Comparison of ENCODE assay signal across 1 cellular context in the genomic region with DNA sequence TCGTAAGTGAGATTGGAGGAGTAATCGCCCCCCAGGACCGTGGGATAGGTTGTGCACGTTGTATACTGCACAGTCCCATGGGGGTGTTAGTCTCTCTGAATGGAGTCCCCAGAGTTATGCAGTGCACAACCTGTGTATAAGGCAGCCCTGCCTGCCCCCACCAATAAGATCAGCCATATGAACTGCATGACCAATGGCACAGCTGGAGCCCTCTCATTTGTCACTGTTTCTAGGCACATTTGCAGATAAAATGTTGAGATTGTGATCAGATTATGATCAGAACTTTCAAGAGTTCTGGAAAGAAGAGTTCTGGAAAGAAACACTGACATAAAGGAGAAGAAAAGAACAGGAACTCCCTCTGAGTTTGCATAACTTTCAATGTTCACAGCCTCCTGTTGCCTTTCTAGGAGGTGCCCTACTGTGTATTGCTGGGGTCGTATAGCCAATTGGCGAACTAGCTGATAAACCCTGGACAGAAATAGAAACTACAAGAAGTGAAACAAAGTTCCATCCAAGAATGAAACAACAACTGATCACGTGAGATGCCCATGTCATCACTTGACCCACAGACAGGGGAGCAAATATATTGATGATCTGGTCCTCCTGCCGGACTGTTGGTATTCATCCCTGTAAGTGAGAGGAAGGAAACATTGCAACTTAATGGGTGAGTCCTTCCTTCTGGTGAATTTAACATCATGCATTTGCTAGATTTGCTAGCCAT.
A peak's percentile ranks its signal among the peaks of the same experiment; 100 is the strongest.
TF ChIP-seq lines count a peak whose summit lies in the region.

No MANE protein-coding gene starts in this region.

TF ChIP-seq in GM12878, 131 proteins besides CTCF, POLR2A, EP300 and RAD21 (continued from another document and continues in another):
- TF ChIP-seq, protein P1, sequence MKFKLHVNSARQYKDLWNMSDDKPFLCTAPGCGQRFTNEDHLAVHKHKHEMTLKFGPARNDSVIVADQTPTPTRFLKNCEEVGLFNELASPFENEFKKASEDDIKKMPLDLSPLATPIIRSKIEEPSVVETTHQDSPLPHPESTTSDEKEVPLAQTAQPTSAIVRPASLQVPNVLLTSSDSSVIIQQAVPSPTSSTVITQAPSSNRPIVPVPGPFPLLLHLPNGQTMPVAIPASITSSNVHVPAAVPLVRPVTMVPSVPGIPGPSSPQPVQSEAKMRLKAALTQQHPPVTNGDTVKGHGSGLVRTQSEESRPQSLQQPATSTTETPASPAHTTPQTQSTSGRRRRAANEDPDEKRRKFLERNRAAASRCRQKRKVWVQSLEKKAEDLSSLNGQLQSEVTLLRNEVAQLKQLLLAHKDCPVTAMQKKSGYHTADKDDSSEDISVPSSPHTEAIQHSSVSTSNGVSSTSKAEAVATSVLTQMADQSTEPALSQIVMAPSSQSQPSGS (IDR thresholded peaks at IDR 0.05; ENCODE audit: low read length), result no peak
- TF ChIP-seq CREM (IDR thresholded peaks at IDR 0.05; ENCODE audit: low read depth) (peak; percentile 92), RUNX3 (IDR thresholded peaks at IDR 0.05; ENCODE audit: low read length) (no peak), KLF5 (IDR thresholded peaks at IDR 0.05; ENCODE audit: partially characterized antibody) (no peak), CHD2 (IDR thresholded peaks at IDR 0.05; ENCODE audit: borderline replicate concordance, low read depth, low read length) (peak; percentile 44; the same call in 1 of the 2 replicates), ZSCAN29 (IDR thresholded peaks at IDR 0.05) (no peak), STAT3 (IDR thresholded peaks at IDR 0.05; ENCODE audit: low read depth, low read length) (no peak), CBX5 (IDR thresholded peaks at IDR 0.05; ENCODE audit: low read depth) (no peak), TBL1XR1 (IDR thresholded peaks at IDR 0.05; ENCODE audit: low read depth, low read length) (no peak), NBN (IDR thresholded peaks at IDR 0.05) (peak; percentile 53; the same call in 1 of the 2 replicates), SIN3A (IDR thresholded peaks at IDR 0.05; ENCODE audit: low read depth, low read length) (no peak), SMARCA5 (IDR thresholded peaks at IDR 0.05) (no peak), IRF4 (IDR thresholded peaks at IDR 0.05; ENCODE audit: low read depth, low read length) (no peak), FOS (IDR thresholded peaks at IDR 0.05; ENCODE audit: borderline replicate concordance, extremely low read depth, insufficient read length) (peak; percentile 63), RCOR1 (conservative IDR thresholded peaks at IDR 0.05; ENCODE audit: low read depth, low read length) (no peak), PAX8 (IDR thresholded peaks at IDR 0.05) (no peak), LARP7 (IDR thresholded peaks at IDR 0.05) (no peak), RELA (IDR thresholded peaks at IDR 0.05; ENCODE audit: borderline replicate concordance, partially characterized antibody) (no peak), SREBF2 (IDR thresholded peaks at IDR 0.05; ENCODE audit: low read length) (no peak), STAT1 (conservative IDR thresholded peaks at IDR 0.05) (no peak), IKZF2 (IDR thresholded peaks at IDR 0.05) (no peak; a peak in 1 of 4 replicates), SP1 (IDR thresholded peaks at IDR 0.05; ENCODE audit: low read depth, low read length) (peak; percentile 65), YBX1 (IDR thresholded peaks at IDR 0.05) (no peak), HDAC2 (IDR thresholded peaks at IDR 0.05) (no peak), SRF (IDR thresholded peaks at IDR 0.05; ENCODE audit: low read depth in 2 of 2, low read length in 2 of 2) (no peak), ZBED1 (IDR thresholded peaks at IDR 0.05; ENCODE audit: borderline replicate concordance) (no peak), SMAD1 (IDR thresholded peaks at IDR 0.05; ENCODE audit: low read depth, partially characterized antibody) (no peak), ESRRA (IDR thresholded peaks at IDR 0.05; ENCODE audit: low read length) (no peak), SMC3 (IDR thresholded peaks at IDR 0.05; ENCODE audit: borderline replicate concordance, low read length) (no peak)
- TF ChIP-seq, protein P2, sequence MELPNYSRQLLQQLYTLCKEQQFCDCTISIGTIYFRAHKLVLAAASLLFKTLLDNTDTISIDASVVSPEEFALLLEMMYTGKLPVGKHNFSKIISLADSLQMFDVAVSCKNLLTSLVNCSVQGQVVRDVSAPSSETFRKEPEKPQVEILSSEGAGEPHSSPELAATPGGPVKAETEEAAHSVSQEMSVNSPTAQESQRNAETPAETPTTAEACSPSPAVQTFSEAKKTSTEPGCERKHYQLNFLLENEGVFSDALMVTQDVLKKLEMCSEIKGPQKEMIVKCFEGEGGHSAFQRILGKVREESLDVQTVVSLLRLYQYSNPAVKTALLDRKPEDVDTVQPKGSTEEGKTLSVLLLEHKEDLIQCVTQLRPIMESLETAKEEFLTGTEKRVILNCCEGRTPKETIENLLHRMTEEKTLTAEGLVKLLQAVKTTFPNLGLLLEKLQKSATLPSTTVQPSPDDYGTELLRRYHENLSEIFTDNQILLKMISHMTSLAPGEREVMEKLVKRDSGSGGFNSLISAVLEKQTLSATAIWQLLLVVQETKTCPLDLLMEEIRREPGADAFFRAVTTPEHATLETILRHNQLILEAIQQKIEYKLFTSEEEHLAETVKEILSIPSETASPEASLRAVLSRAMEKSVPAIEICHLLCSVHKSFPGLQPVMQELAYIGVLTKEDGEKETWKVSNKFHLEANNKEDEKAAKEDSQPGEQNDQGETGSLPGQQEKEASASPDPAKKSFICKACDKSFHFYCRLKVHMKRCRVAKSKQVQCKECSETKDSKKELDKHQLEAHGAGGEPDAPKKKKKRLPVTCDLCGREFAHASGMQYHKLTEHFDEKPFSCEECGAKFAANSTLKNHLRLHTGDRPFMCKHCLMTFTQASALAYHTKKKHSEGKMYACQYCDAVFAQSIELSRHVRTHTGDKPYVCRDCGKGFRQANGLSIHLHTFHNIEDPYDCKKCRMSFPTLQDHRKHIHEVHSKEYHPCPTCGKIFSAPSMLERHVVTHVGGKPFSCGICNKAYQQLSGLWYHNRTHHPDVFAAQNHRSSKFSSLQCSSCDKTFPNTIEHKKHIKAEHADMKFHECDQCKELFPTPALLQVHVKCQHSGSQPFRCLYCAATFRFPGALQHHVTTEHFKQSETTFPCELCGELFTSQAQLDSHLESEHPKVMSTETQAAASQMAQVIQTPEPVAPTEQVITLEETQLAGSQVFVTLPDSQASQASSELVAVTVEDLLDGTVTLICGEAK (IDR thresholded peaks at IDR 0.05; ENCODE audit: borderline replicate concordance), result no peak
- TF ChIP-seq, protein P3, sequence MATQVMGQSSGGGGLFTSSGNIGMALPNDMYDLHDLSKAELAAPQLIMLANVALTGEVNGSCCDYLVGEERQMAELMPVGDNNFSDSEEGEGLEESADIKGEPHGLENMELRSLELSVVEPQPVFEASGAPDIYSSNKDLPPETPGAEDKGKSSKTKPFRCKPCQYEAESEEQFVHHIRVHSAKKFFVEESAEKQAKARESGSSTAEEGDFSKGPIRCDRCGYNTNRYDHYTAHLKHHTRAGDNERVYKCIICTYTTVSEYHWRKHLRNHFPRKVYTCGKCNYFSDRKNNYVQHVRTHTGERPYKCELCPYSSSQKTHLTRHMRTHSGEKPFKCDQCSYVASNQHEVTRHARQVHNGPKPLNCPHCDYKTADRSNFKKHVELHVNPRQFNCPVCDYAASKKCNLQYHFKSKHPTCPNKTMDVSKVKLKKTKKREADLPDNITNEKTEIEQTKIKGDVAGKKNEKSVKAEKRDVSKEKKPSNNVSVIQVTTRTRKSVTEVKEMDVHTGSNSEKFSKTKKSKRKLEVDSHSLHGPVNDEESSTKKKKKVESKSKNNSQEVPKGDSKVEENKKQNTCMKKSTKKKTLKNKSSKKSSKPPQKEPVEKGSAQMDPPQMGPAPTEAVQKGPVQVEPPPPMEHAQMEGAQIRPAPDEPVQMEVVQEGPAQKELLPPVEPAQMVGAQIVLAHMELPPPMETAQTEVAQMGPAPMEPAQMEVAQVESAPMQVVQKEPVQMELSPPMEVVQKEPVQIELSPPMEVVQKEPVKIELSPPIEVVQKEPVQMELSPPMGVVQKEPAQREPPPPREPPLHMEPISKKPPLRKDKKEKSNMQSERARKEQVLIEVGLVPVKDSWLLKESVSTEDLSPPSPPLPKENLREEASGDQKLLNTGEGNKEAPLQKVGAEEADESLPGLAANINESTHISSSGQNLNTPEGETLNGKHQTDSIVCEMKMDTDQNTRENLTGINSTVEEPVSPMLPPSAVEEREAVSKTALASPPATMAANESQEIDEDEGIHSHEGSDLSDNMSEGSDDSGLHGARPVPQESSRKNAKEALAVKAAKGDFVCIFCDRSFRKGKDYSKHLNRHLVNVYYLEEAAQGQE (IDR thresholded peaks at IDR 0.05; ENCODE audit: low read depth, low read length), result no peak
- TF ChIP-seq, protein P4, sequence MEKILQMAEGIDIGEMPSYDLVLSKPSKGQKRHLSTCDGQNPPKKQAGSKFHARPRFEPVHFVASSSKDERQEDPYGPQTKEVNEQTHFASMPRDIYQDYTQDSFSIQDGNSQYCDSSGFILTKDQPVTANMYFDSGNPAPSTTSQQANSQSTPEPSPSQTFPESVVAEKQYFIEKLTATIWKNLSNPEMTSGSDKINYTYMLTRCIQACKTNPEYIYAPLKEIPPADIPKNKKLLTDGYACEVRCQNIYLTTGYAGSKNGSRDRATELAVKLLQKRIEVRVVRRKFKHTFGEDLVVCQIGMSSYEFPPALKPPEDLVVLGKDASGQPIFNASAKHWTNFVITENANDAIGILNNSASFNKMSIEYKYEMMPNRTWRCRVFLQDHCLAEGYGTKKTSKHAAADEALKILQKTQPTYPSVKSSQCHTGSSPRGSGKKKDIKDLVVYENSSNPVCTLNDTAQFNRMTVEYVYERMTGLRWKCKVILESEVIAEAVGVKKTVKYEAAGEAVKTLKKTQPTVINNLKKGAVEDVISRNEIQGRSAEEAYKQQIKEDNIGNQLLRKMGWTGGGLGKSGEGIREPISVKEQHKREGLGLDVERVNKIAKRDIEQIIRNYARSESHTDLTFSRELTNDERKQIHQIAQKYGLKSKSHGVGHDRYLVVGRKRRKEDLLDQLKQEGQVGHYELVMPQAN (conservative IDR thresholded peaks at IDR 0.05), result no peak
- TF ChIP-seq, protein P5, sequence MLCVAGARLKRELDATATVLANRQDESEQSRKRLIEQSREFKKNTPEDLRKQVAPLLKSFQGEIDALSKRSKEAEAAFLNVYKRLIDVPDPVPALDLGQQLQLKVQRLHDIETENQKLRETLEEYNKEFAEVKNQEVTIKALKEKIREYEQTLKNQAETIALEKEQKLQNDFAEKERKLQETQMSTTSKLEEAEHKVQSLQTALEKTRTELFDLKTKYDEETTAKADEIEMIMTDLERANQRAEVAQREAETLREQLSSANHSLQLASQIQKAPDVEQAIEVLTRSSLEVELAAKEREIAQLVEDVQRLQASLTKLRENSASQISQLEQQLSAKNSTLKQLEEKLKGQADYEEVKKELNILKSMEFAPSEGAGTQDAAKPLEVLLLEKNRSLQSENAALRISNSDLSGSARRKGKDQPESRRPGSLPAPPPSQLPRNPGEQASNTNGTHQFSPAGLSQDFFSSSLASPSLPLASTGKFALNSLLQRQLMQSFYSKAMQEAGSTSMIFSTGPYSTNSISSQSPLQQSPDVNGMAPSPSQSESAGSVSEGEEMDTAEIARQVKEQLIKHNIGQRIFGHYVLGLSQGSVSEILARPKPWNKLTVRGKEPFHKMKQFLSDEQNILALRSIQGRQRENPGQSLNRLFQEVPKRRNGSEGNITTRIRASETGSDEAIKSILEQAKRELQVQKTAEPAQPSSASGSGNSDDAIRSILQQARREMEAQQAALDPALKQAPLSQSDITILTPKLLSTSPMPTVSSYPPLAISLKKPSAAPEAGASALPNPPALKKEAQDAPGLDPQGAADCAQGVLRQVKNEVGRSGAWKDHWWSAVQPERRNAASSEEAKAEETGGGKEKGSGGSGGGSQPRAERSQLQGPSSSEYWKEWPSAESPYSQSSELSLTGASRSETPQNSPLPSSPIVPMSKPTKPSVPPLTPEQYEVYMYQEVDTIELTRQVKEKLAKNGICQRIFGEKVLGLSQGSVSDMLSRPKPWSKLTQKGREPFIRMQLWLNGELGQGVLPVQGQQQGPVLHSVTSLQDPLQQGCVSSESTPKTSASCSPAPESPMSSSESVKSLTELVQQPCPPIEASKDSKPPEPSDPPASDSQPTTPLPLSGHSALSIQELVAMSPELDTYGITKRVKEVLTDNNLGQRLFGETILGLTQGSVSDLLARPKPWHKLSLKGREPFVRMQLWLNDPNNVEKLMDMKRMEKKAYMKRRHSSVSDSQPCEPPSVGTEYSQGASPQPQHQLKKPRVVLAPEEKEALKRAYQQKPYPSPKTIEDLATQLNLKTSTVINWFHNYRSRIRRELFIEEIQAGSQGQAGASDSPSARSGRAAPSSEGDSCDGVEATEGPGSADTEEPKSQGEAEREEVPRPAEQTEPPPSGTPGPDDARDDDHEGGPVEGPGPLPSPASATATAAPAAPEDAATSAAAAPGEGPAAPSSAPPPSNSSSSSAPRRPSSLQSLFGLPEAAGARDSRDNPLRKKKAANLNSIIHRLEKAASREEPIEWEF (IDR thresholded peaks at IDR 0.05; ENCODE audit: insufficient replicate concordance, low read depth, low read length), result peak; percentile 68
- TF ChIP-seq, protein P6, sequence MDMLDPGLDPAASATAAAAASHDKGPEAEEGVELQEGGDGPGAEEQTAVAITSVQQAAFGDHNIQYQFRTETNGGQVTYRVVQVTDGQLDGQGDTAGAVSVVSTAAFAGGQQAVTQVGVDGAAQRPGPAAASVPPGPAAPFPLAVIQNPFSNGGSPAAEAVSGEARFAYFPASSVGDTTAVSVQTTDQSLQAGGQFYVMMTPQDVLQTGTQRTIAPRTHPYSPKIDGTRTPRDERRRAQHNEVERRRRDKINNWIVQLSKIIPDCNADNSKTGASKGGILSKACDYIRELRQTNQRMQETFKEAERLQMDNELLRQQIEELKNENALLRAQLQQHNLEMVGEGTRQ (IDR thresholded peaks at IDR 0.05; ENCODE audit: borderline replicate concordance, low read depth, low read length), result peak; percentile 63; the same call in 1 of the 2 replicates
- TF ChIP-seq, protein P7, sequence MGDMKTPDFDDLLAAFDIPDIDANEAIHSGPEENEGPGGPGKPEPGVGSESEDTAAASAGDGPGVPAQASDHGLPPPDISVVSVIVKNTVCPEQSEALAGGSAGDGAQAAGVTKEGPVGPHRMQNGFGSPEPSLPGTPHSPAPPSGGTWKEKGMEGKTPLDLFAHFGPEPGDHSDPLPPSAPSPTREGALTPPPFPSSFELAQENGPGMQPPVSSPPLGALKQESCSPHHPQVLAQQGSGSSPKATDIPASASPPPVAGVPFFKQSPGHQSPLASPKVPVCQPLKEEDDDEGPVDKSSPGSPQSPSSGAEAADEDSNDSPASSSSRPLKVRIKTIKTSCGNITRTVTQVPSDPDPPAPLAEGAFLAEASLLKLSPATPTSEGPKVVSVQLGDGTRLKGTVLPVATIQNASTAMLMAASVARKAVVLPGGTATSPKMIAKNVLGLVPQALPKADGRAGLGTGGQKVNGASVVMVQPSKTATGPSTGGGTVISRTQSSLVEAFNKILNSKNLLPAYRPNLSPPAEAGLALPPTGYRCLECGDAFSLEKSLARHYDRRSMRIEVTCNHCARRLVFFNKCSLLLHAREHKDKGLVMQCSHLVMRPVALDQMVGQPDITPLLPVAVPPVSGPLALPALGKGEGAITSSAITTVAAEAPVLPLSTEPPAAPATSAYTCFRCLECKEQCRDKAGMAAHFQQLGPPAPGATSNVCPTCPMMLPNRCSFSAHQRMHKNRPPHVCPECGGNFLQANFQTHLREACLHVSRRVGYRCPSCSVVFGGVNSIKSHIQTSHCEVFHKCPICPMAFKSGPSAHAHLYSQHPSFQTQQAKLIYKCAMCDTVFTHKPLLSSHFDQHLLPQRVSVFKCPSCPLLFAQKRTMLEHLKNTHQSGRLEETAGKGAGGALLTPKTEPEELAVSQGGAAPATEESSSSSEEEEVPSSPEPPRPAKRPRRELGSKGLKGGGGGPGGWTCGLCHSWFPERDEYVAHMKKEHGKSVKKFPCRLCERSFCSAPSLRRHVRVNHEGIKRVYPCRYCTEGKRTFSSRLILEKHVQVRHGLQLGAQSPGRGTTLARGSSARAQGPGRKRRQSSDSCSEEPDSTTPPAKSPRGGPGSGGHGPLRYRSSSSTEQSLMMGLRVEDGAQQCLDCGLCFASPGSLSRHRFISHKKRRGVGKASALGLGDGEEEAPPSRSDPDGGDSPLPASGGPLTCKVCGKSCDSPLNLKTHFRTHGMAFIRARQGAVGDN (IDR thresholded peaks at IDR 0.05), result 0 out of 2 replicates have a peak, but pooled peaks have one; percentile 13
